ENCODE assay signal across 8 cellular contexts in genomic region chr14:93332853-93333630, GRCh38. TPM values are rescaled to one million over a fixed set of nuclear protein-coding genes. Genes with fewer than 3 reads are reported as not detected.
DNase-seq lines count a peak whose midpoint lies in the region; ATAC-seq and TF ChIP-seq lines count a peak whose summit lies in the region.

Gene BTBD7 (minus strand): TSS chr14:93333036. CDS start chr14:93296051, 36,985 bp downstream.

- peaks cover 6% of the 10 kb centered on the region for H3K9me3 Mint-ChIP-seq in activated naive CD4-positive, alpha-beta T cell treated with anti-CD3 and anti-CD28 coated beads, Interleukin-2, amount 10 ng/mL, durations not matched to agents 7 days and 5 days

- H3K9ac ChIP-seq in SK-N-MC (ENCODE audit: insufficient read length), result peak within 1 kb of the TSS; percentile 93

- TF ChIP-seq CTCF in gastroesophageal sphincter (IDR thresholded peaks at IDR 0.05), result peak in 3 of 4 experiments; percentile 24 to 57 (median 41)

- H3K4me1 Mint-ChIP-seq in activated naive CD4-positive, alpha-beta T cell treated with anti-CD3 and anti-CD28 coated beads, Interleukin-2, amount 10 ng/mL, durations not matched to agents 7 days and 5 days, result peaks cover 54% of the 10 kb centered on the region

- TF ChIP-seq POLR2A in gastroesophageal sphincter (IDR thresholded peaks at IDR 0.05), result peak in 1 of 2 donors; percentile 47

- H3K27ac ChIP-seq in SK-N-MC, result peak within 1 kb of the TSS; percentile 78
- peak within 1 kb of the TSS; percentile 76 to 99 (median 98) for H3K27ac ChIP-seq in gastroesophageal sphincter
- peak within 1 kb of the TSS; percentile 93 for H3K27ac ChIP-seq in substantia nigra (ENCODE audit: low read depth, low read length, poor library complexity, severe bottlenecking)

- 0% methylated on average over 3 to 13 of the region's 74 CpGs for WGBS in gastroesophageal sphincter (ENCODE audit: low coverage in 1 of 2), 2 donors

- peak within 1 kb of the TSS; percentile 94 for H3K4me3 Mint-ChIP-seq in activated naive CD4-positive, alpha-beta T cell treated with anti-CD3 and anti-CD28 coated beads, Interleukin-2, amount 10 ng/mL, durations not matched to agents 7 days and 5 days

- DNase-seq in NCI-H1048 (lab: John Stamatoyannopoulos, UW), result peak; percentile 94
- peak; percentile 74 for DNase-seq in SK-N-MC (ENCODE audit: low read depth, low spot score)
- DNase-seq in activated naive CD4-positive, alpha-beta T cell treated with anti-CD3 and anti-CD28 coated beads, Interleukin-2, amount 10 ng/mL, durations not matched to agents 7 days and 5 days, result peak; percentile 96
- peak; percentile 73 for DNase-seq in non-pigmented ciliary epithelial cell (ENCODE audit: low read depth)
- DNase-seq in substantia nigra (lab: John Stamatoyannopoulos, UW), result peak; percentile 60 to 97 (median 89)

- H3K4me3 ChIP-seq in GM08714 (ENCODE audit: low read length), result peak within 1 kb of the TSS; percentile 98
- peak within 1 kb of the TSS; percentile 99 for H3K4me3 ChIP-seq in SK-N-MC
- H3K4me3 ChIP-seq in gastroesophageal sphincter, result peak within 1 kb of the TSS; percentile 51 to 96

- no peaks in the 10 kb centered on the region for H3K27me3 ChIP-seq in gastroesophageal sphincter

- H3K36me3 ChIP-seq in SK-N-MC (ENCODE audit: insufficient read depth, low read length) (peaks cover 8% of the 10 kb centered on the region; the same call in 1 of the 2 replicates), gastroesophageal sphincter (no peaks in the 10 kb centered on the region)

- H3K36me3 Mint-ChIP-seq in activated naive CD4-positive, alpha-beta T cell treated with anti-CD3 and anti-CD28 coated beads, Interleukin-2, amount 10 ng/mL, durations not matched to agents 7 days and 5 days, result no peaks in the 10 kb centered on the region

- no peak for TF ChIP-seq EP300 in gastroesophageal sphincter (IDR thresholded peaks at IDR 0.05)

- ATAC-seq in HG02571 (IDR thresholded peaks at IDR 0.05; ENCODE audit: unreplicated experiment), result peak; percentile 81
- ATAC-seq in gastroesophageal sphincter, result peak; percentile 97

- no peaks in the 10 kb centered on the region for H3K9me3 ChIP-seq in SK-N-MC (ENCODE audit: low read depth, low read length)
- no peaks in the 10 kb centered on the region for H3K9me3 ChIP-seq in gastroesophageal sphincter

- peaks cover 0 to 45% (median 19%) of the 10 kb centered on the region in 3 donors for H3K4me1 ChIP-seq in gastroesophageal sphincter

- peaks cover 3% of the 10 kb centered on the region for H3K27me3 Mint-ChIP-seq in activated naive CD4-positive, alpha-beta T cell treated with anti-CD3 and anti-CD28 coated beads, Interleukin-2, amount 10 ng/mL, durations not matched to agents 7 days and 5 days

- CTCF ChIA-PET in activated naive CD4-positive, alpha-beta T cell treated with anti-CD3 and anti-CD28 coated beads, Interleukin-2, amount 10 ng/mL, durations not matched to agents 7 days and 5 days (lab: Charles Lee), result no interaction called here

- peak within 1 kb of the TSS; percentile 92 for H3K27ac Mint-ChIP-seq in activated naive CD4-positive, alpha-beta T cell treated with anti-CD3 and anti-CD28 coated beads, Interleukin-2, amount 10 ng/mL, durations not matched to agents 7 days and 5 days

RNA-seq across cellular contexts. Expression of gene BTBD7, which starts in this region (rescaled TPM):
- 10 to 100 TPM; 29.9 to 35.6 (median 33.0) TPM for total RNA-seq in gastroesophageal sphincter

Comparison
In these comparisons a context has a peak if more than half of its experiments do, and no peak if none do; other contexts are left out.
1. Peak in every context shown above with its lines: DNase-seq, ATAC-seq, H3K4me3 ChIP-seq and H3K27ac ChIP-seq.